Comparison of ENCODE assay signal across 8 cellular contexts in the genomic region with DNA sequence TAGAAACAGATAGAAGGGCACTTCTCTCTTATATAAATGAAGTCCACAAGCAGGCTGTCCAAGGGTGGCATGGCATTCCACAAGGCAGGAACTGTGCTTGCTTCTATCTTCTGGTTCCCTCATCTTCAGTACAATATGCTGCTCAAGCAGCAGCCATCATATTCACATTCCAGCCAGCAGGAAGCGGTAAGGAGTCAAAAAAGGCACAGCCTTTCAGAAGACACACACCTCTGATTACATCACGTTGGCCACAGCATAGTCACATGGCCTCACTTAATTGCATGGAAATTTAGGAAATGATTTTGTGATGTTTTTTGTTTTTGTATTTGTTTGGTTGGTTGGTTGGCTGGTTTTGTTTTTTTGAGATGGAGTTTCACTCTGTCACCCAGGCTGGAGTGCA.
DNase-seq lines count a peak whose midpoint lies in the region; ATAC-seq and TF ChIP-seq lines count a peak whose summit lies in the region.
"Had no signal": no experiment of that assay in that cellular context is flagged by ENCODE, and none has a peak within 500 bp of the region (broad histone marks: within the 10 kb centered on the region; RNA-seq: fewer than 3 reads in every experiment).

No MANE protein-coding gene starts in this region.

- DNase-seq in NCI-H2081 (lab: John Stamatoyannopoulos, UW), result peak; percentile 22 to 31
- DNase-seq in NCI-H2081 treated with DMSO at 0.1 percent for 48 hours (lab: John Stamatoyannopoulos, UW), result no peak
- peak; percentile 51 for DNase-seq in amniotic epithelial cell (ENCODE audit: low read depth)
- no peak for DNase-seq in retinal pigment epithelial cell (ENCODE audit: low read depth)
- DNase-seq: effector memory CD8-positive, alpha-beta T cell; T-helper 2 cell had no signal

- ATAC-seq in GM18517 (IDR thresholded peaks at IDR 0.05; ENCODE audit: unreplicated experiment) (no peak), GM21576 (IDR thresholded peaks at IDR 0.05; ENCODE audit: unreplicated experiment) (no peak)
- ATAC-seq: effector memory CD8-positive, alpha-beta T cell had no signal

- TF ChIP-seq CTCF in retinal pigment epithelial cell (conservative IDR thresholded peaks at IDR 0.05; ENCODE audit: low read depth, low read length), result peak; percentile 50

- H3K4me3 ChIP-seq in retinal pigment epithelial cell (ENCODE audit: low read length), result no peak overlapping the region

Comparison
In these comparisons a context has a peak if more than half of its experiments do, and no peak if none do; other contexts are left out.
1. DNase-seq: peak in NCI-H2081 (2 of 2) and amniotic epithelial cell (single experiment); none in NCI-H2081 treated with DMSO at 0.1 percent for 48 hours (single experiment) and retinal pigment epithelial cell (single experiment).